Comparison of ENCODE assay signal across 9 cellular contexts in the genomic region with DNA sequence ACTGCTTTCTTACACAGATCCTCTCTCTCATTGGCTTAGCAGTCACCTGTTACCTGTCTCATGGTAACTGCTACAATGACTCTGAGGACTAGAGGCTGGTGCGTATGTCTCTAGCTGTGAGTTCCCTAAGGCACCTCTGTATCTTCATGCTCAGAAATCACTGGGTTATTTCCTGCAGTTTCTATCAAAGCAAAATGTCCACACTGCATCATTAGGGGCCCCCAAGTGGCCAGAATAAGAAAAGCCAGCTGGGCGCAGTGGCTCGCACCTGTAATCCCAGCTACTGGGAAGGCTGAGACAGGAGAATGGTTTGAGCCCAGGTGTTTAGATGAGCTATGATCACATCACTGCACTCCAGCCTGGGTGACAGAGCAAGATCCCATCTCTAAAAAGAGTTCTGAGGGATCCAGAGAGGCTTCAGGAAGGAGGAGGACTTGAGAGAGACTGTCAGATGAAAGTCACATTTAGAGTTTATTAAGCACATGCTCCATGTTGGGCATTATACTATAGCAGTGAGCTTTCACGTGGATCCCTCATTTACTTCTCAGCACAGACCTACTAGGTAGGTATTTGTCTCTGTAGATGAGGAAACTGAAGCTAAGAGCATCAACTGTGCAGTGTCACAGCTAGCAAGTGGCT. TPM values are rescaled to one million over a fixed set of nuclear protein-coding genes. Genes with fewer than 3 reads are reported as not detected.
DNase-seq lines count a peak whose midpoint lies in the region; ATAC-seq, FAIRE-seq and TF ChIP-seq lines count a peak whose summit lies in the region.
"Had no signal": no experiment of that assay in that cellular context is flagged by ENCODE, and none has a peak within 500 bp of the region (broad histone marks: within the 10 kb centered on the region; RNA-seq: fewer than 3 reads in every experiment).

No MANE protein-coding gene starts in this region.

- H3K9me3 Mint-ChIP-seq in CD4-positive, CD25-positive, alpha-beta regulatory T cell, result no peaks in the 10 kb centered on the region
- H3K9me3 Mint-ChIP-seq in MCF 10A (ENCODE audit: unreplicated experiment), result no peaks in the 10 kb centered on the region
- H3K9me3 Mint-ChIP-seq in activated naive CD8-positive, alpha-beta T cell treated with anti-CD3 and anti-CD28 coated beads, Interleukin-2, amount 50 U/mL, for 24 hours, result no peaks in the 10 kb centered on the region

- no peak overlapping the region for H2BK15ac ChIP-seq in mesenchymal stem cell (ENCODE audit: low read depth, poor library complexity, severe bottlenecking)

- peak overlapping the region in 2 of 3 donors; percentile 33 to 77 for H3K27ac Mint-ChIP-seq in CD4-positive, CD25-positive, alpha-beta regulatory T cell
- H3K27ac Mint-ChIP-seq in MCF 10A (ENCODE audit: low read depth, unreplicated experiment), result peak overlapping the region; percentile 39
- no peak overlapping the region for H3K27ac Mint-ChIP-seq in activated naive CD8-positive, alpha-beta T cell treated with anti-CD3 and anti-CD28 coated beads, Interleukin-2, amount 50 U/mL, for 24 hours

- H3K27ac ChIP-seq in CD4-positive, CD25-positive, alpha-beta regulatory T cell (ENCODE audit: insufficient read depth, low read length, poor library complexity, severe bottlenecking), result no peak overlapping the region
- H3K27ac ChIP-seq in mesenchymal stem cell (ENCODE audit: low read length, poor library complexity, severe bottlenecking), result no peak overlapping the region
- H3K27ac ChIP-seq: SJSA1 had no signal

- H3K23ac ChIP-seq in mesenchymal stem cell (ENCODE audit: low read length in 2 of 2), result no peak overlapping the region

- no peak overlapping the region for H3K9ac ChIP-seq in mesenchymal stem cell (ENCODE audit: low read length)

- H3K4me3 Mint-ChIP-seq in CD4-positive, CD25-positive, alpha-beta regulatory T cell, result peak overlapping the region in 3 of 4 donors; percentile 71 to 97 (median 84)
- no peak overlapping the region for H3K4me3 Mint-ChIP-seq in MCF 10A (ENCODE audit: unreplicated experiment)
- H3K4me3 Mint-ChIP-seq in activated naive CD8-positive, alpha-beta T cell treated with anti-CD3 and anti-CD28 coated beads, Interleukin-2, amount 50 U/mL, for 24 hours, result no peak overlapping the region

- CTCF ChIA-PET in MCF 10A (lab: Yijun Ruan, JAX), result interaction anchor here (0.5 to 2.0 kb wide), 40 partner anchors 8 to 441 kb away, joined by 3 to 10 read pairs (median 4); a partner anchor contains a TSS

- 21% methylated on average over 3 of the region's 4 CpGs for WGBS in mesenchymal stem cell

- no peak overlapping the region for H2BK5ac ChIP-seq in mesenchymal stem cell (ENCODE audit: low read depth, low read length, poor library complexity, severe bottlenecking)

- no peak for ATAC-seq in CD4-positive, CD25-positive, alpha-beta regulatory T cell (ENCODE audit: low read depth in 2 of 2)
- no peak for ATAC-seq in HG03442 (IDR thresholded peaks at IDR 0.05; ENCODE audit: unreplicated experiment)
- ATAC-seq in activated naive CD8-positive, alpha-beta T cell treated with anti-CD3 and anti-CD28 coated beads, Interleukin-2, amount 50 U/mL, for 24 hours, result no peak

- H3K4me2 ChIP-seq in mesenchymal stem cell (ENCODE audit: low read length, poor library complexity, severe bottlenecking), result no peak overlapping the region

- no peak overlapping the region for H3K4ac ChIP-seq in mesenchymal stem cell (ENCODE audit: low read depth in 1 of 2, low read length in 2 of 2)

- DNase-seq in CD4-positive, CD25-positive, alpha-beta regulatory T cell, result peak in 2 of 3 donors; percentile 30 to 53
- DNase-seq in GM18507 (ENCODE audit: extremely low spot score, insufficient read length, low read depth) (no peak), NCI-H748 treated with DMSO at 0.1 percent for 48 hours (lab: John Stamatoyannopoulos, UW) (peak; percentile 5), MCF 10A (ENCODE audit: unreplicated experiment) (peak; percentile 86), mesenchymal stem cell (peak; percentile 58), NCI-H2029 (lab: John Stamatoyannopoulos, UW) (no peak)
- DNase-seq in activated naive CD8-positive, alpha-beta T cell treated with anti-CD3 and anti-CD28 coated beads, Interleukin-2, amount 50 U/mL, for 24 hours, result no peak

- H2BK12ac ChIP-seq in mesenchymal stem cell (ENCODE audit: low read length in 2 of 2), result no peak overlapping the region

- H3K36me3 Mint-ChIP-seq in CD4-positive, CD25-positive, alpha-beta regulatory T cell, result peaks cover 4% of the 10 kb centered on the region
- H3K36me3 Mint-ChIP-seq in MCF 10A (ENCODE audit: insufficient read depth, unreplicated experiment), result peaks cover 11% of the 10 kb centered on the region
- H3K36me3 Mint-ChIP-seq in activated naive CD8-positive, alpha-beta T cell treated with anti-CD3 and anti-CD28 coated beads, Interleukin-2, amount 50 U/mL, for 24 hours (ENCODE audit: low read depth), result peaks cover 5% of the 10 kb centered on the region

- no peak overlapping the region for H4K91ac ChIP-seq in mesenchymal stem cell (ENCODE audit: low read length)

- H3K4me3 ChIP-seq in CD4-positive, CD25-positive, alpha-beta regulatory T cell (ENCODE audit: low read depth, low read length), result no peak overlapping the region
- no peak overlapping the region for H3K4me3 ChIP-seq in mesenchymal stem cell (ENCODE audit: insufficient read depth in 1 of 2, low read depth in 1 of 2, low read length in 2 of 2)
- H3K4me3 ChIP-seq: SJSA1 had no signal

- H2BK120ac ChIP-seq in mesenchymal stem cell (ENCODE audit: low read depth, low read length), result no peak overlapping the region

- FAIRE-seq in GM18507 (lab: Jason Lieb, UNC), result peak; percentile 73

- no TSS peak for BruUV-seq in MCF 10A (replicated peaks; lab: Mats Ljungman, UMichigan)

- H2AFZ ChIP-seq in mesenchymal stem cell (ENCODE audit: low read depth, low read length), result no peak overlapping the region

- peaks cover 8% of the 10 kb centered on the region for H3K36me3 ChIP-seq in CD4-positive, CD25-positive, alpha-beta regulatory T cell (ENCODE audit: control insufficient read depth, insufficient read depth, low read length)
- peaks cover 9 to 14% of the 10 kb centered on the region in 2 experiments for H3K36me3 ChIP-seq in mesenchymal stem cell (ENCODE audit: control insufficient read depth in 1 of 2, insufficient read depth in 2 of 2, low read depth in 1 of 2, low read length in 2 of 2)

- peaks cover 4% of the 10 kb centered on the region for H3K79me1 ChIP-seq in mesenchymal stem cell (replicated peaks; ENCODE audit: low read length, poor library complexity, severe bottlenecking)

- no peaks in the 10 kb centered on the region for H3K9me3 ChIP-seq in CD4-positive, CD25-positive, alpha-beta regulatory T cell (ENCODE audit: control insufficient read depth in 2 of 2, low read length in 2 of 2)
- H3K9me3 ChIP-seq in mesenchymal stem cell (ENCODE audit: control insufficient read depth, low read length), result no peaks in the 10 kb centered on the region
- H3K9me3 ChIP-seq: SJSA1 had no signal

- H3K27me3 ChIP-seq in CD4-positive, CD25-positive, alpha-beta regulatory T cell (ENCODE audit: control insufficient read depth, insufficient read depth, low read length), result no peaks in the 10 kb centered on the region
- peaks cover 0 to 6% of the 10 kb centered on the region in 2 experiments for H3K27me3 ChIP-seq in mesenchymal stem cell (ENCODE audit: control insufficient read depth in 1 of 2, insufficient read depth in 1 of 2, low read length in 2 of 2)
- H3K27me3 ChIP-seq: SJSA1 had no signal

- POLR2A ChIA-PET in MCF 10A (lab: Yijun Ruan, JAX), result interaction anchor here (1.0 to 3.2 kb wide), 10 partner anchors 11 to 106 kb away, joined by 3 to 68 read pairs (median 8); a partner anchor contains a TSS

- H3K4me1 Mint-ChIP-seq in CD4-positive, CD25-positive, alpha-beta regulatory T cell, result peaks cover 5 to 34% (median 21%) of the 10 kb centered on the region in 4 donors
- H3K4me1 Mint-ChIP-seq in MCF 10A (ENCODE audit: insufficient read depth, unreplicated experiment), result peaks cover 31% of the 10 kb centered on the region
- peaks cover 30% of the 10 kb centered on the region for H3K4me1 Mint-ChIP-seq in activated naive CD8-positive, alpha-beta T cell treated with anti-CD3 and anti-CD28 coated beads, Interleukin-2, amount 50 U/mL, for 24 hours

- no peak overlapping the region for H3K18ac ChIP-seq in mesenchymal stem cell (ENCODE audit: low read depth in 1 of 2, low read length in 2 of 2)

- no peak overlapping the region for H2AK5ac ChIP-seq in mesenchymal stem cell (ENCODE audit: low read length, severe bottlenecking)

- intact Hi-C loops in MCF 10A (cut with micrococcal nuclease), result loop anchor here (1.0 to 5.0 kb wide), 3 partner anchors 35 to 215 kb away; no protein-coding TSS in a partner anchor

- peaks cover 4% of the 10 kb centered on the region for H3K27me3 Mint-ChIP-seq in CD4-positive, CD25-positive, alpha-beta regulatory T cell
- no peaks in the 10 kb centered on the region for H3K27me3 Mint-ChIP-seq in MCF 10A (ENCODE audit: insufficient read depth, unreplicated experiment)
- H3K27me3 Mint-ChIP-seq in activated naive CD8-positive, alpha-beta T cell treated with anti-CD3 and anti-CD28 coated beads, Interleukin-2, amount 50 U/mL, for 24 hours, result no peaks in the 10 kb centered on the region

- H3K4me1 ChIP-seq in CD4-positive, CD25-positive, alpha-beta regulatory T cell (ENCODE audit: control insufficient read depth, insufficient read depth, low read length, poor library complexity, severe bottlenecking), result peaks cover 22% of the 10 kb centered on the region
- peaks cover 12% of the 10 kb centered on the region for H3K4me1 ChIP-seq in mesenchymal stem cell (ENCODE audit: control insufficient read depth, insufficient read depth, low read depth, low read length)

- peak; percentile 76 for TF ChIP-seq CTCF in MCF 10A (IDR thresholded peaks at IDR 0.05; ENCODE audit: unreplicated experiment)

- no peak overlapping the region for H4K8ac ChIP-seq in mesenchymal stem cell (ENCODE audit: low read length)

- H3K14ac ChIP-seq in mesenchymal stem cell (ENCODE audit: low read length in 2 of 2), result no peak overlapping the region

RNA-seq across cellular contexts. Expression of a gene that starts 2.3 kb away (rescaled TPM):
- total RNA-seq in CD4-positive, CD25-positive, alpha-beta regulatory T cell, result 26.4 TPM
- polyA plus RNA-seq in CD4-positive, CD25-positive, alpha-beta regulatory T cell, result 10 to 100 TPM; 19.5 to 26.5 (median 22.4) TPM
- total RNA-seq in MCF 10A (2022), result 13.2 and 18.5 TPM in 2 replicates
- 30.6 TPM for polyA plus RNA-seq in mesenchymal stem cell (2013, experiment 1 of 2)
- 29.8 TPM for polyA plus RNA-seq in mesenchymal stem cell (2013, experiment 2 of 2)

RNA-seq across cellular contexts. Expression of a gene that starts 17.9 kb away (rescaled TPM):
- total RNA-seq in CD4-positive, CD25-positive, alpha-beta regulatory T cell, result not detected
- polyA plus RNA-seq in CD4-positive, CD25-positive, alpha-beta regulatory T cell, result under 1 TPM in 1 of 4 donors, not detected in 3; 0.09 TPM
- 1.2 and 1.7 TPM in 2 replicates for total RNA-seq in MCF 10A (2022)
- 0.06 TPM for polyA plus RNA-seq in mesenchymal stem cell (2013, experiment 1 of 2)
- 0.04 TPM for polyA plus RNA-seq in mesenchymal stem cell (2013, experiment 2 of 2)
- total RNA-seq: SJSA1 had no signal

RNA-seq across cellular contexts. Expression of a gene that starts 37.2 kb away (rescaled TPM):
- total RNA-seq in CD4-positive, CD25-positive, alpha-beta regulatory T cell, result not detected
- polyA plus RNA-seq in CD4-positive, CD25-positive, alpha-beta regulatory T cell, result not detected
- 0.10 TPM in 1 of 2 replicates, not detected in the other for total RNA-seq in MCF 10A (2022)
- 25.3 TPM for polyA plus RNA-seq in mesenchymal stem cell (2013, experiment 1 of 2)
- 25.3 TPM for polyA plus RNA-seq in mesenchymal stem cell (2013, experiment 2 of 2)
- total RNA-seq: SJSA1 had no signal

RNA-seq across cellular contexts. Expression of a gene that starts 48.1 kb away (rescaled TPM):
- 2.1 TPM for total RNA-seq in CD4-positive, CD25-positive, alpha-beta regulatory T cell
- 1 to 10 TPM in 3 of 4 donors, under 1 TPM in 1; 0.63 to 1.9 (median 1.8) TPM for polyA plus RNA-seq in CD4-positive, CD25-positive, alpha-beta regulatory T cell
- 57.9 and 68.6 TPM in 2 replicates for total RNA-seq in MCF 10A (2022)
- polyA plus RNA-seq in mesenchymal stem cell (2013, experiment 1 of 2), result 2.3 TPM
- 1.7 TPM for polyA plus RNA-seq in mesenchymal stem cell (2013, experiment 2 of 2)

Comparison
In these comparisons a context has a peak if more than half of its experiments do, and no peak if none do; other contexts are left out.
1. DNase-seq: peak in CD4-positive, CD25-positive, alpha-beta regulatory T cell (2 of 3), NCI-H748 treated with DMSO at 0.1 percent for 48 hours (single experiment), MCF 10A (single experiment) and mesenchymal stem cell (single experiment); none in GM18507 (single experiment), NCI-H2029 (single experiment) and activated naive CD8-positive, alpha-beta T cell treated with anti-CD3 and anti-CD28 coated beads, Interleukin-2, amount 50 U/mL, for 24 hours (single experiment).
2. H3K4me3 Mint-ChIP-seq: peak in CD4-positive, CD25-positive, alpha-beta regulatory T cell (3 of 4); none in MCF 10A (single experiment) and activated naive CD8-positive, alpha-beta T cell treated with anti-CD3 and anti-CD28 coated beads, Interleukin-2, amount 50 U/mL, for 24 hours (single experiment).